In the genomic region with DNA sequence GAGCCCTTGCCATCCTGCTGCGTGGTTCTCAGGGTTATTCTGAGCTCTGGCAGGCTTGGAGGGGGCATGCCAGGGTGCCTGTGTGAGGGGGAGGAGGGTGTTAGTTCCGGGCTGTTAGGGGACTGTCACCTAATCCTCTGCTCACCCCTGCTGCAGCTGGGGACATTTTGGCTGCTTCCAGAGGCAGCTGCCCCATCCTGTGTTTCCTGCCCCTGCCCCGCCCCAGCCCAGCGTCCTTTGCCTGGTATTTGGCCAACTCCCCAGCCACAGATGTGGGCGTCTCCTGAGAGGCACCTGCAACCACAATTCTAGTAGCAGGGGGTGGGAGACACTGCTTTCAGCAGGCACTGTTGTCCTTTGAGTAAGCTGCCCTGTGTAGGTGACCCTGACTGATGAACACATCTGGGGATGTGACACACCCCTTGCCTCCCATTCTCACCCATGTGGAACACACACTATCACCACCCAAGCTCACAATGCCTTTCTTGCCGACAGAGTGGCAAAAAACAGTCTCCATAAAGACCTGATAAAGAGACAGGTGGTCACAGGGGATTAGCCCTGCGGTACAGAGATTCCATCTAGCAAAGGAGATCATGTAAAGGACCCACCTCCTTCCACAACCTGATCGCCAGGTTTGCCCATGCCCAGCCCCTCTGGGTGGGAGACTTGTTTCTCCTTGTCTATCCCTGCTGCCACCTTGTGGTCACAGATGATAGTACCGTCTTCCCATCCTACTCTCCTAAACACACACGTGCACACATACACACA, we compare ENCODE assay signal across 8 cellular contexts. TPM values are rescaled to one million over a fixed set of nuclear protein-coding genes. Genes with fewer than 3 reads are reported as not detected.
A peak's percentile ranks its signal among the peaks of the same experiment; 100 is the strongest.
DNase-seq lines count a peak whose midpoint lies in the region; ATAC-seq and TF ChIP-seq lines count a peak whose summit lies in the region.

CHRNE (minus strand) TSS at position 48 of the 768 bp plus-strand sequence; CDS start at position 13, 35 bp downstream.

- DNase-seq in C1 segment of cervical spinal cord (lab: John Stamatoyannopoulos, UW) (peak in 10 of 14 donors; percentile 22 to 47 (median 36)), HEK293T (ENCODE audit: extremely low spot score) (peak; percentile 72), NCI-H82 treated with DMSO at 0.1 percent for 48 hours (lab: John Stamatoyannopoulos, UW; ENCODE audit: unreplicated experiment) (peak; percentile 78), mesendoderm (peak; percentile 92)
- peak; percentile 87 for DNase-seq in activated CD8-positive, alpha-beta T cell treated with anti-CD3 and anti-CD28 coated beads, Interleukin-2, amount 10 ng/mL, durations not matched to agents 7 days and 5 days
- peak; percentile 73 for DNase-seq in effector CD4-positive, alpha-beta T cell
- DNase-seq in stimulated activated CD8-positive, alpha-beta memory T cell treated with anti-CD3 and anti-CD28 coated beads, Interleukin-2, amount 100 ng/mL, for 48 hours (ENCODE audit: low read depth in 2 of 2): peak; percentile 49 to 72

- peak within 1 kb of the TSS; percentile 46 for H3K27ac Mint-ChIP-seq in activated CD8-positive, alpha-beta T cell treated with anti-CD3 and anti-CD28 coated beads, Interleukin-2, amount 10 ng/mL, durations not matched to agents 7 days and 5 days

- H3K4me2 ChIP-seq in mesendoderm (ENCODE audit: low read length): no peak within 1 kb of the TSS

- H3K27ac ChIP-seq in mesendoderm (ENCODE audit: low read depth, low read length): no peak within 1 kb of the TSS

- no peak within 1 kb of the TSS for H4K5ac ChIP-seq in mesendoderm (ENCODE audit: low read length)

- H2BK5ac ChIP-seq in mesendoderm (ENCODE audit: low read length): no peak within 1 kb of the TSS

- no peaks in the 10 kb centered on the region for H3K27me3 ChIP-seq in mesendoderm (ENCODE audit: insufficient read depth, low read length, poor library complexity)

- no peak within 1 kb of the TSS for H3K18ac ChIP-seq in mesendoderm (ENCODE audit: low read length)

- no peak within 1 kb of the TSS for H2BK120ac ChIP-seq in mesendoderm (ENCODE audit: low read depth, low read length)

- H3K56ac ChIP-seq in mesendoderm (ENCODE audit: low read length): no peak within 1 kb of the TSS

- no peak within 1 kb of the TSS for H3K4me3 ChIP-seq in mesendoderm (ENCODE audit: low read length)

- CTCF ChIA-PET in HEK293T (lab: Yijun Ruan, JAX): interaction anchor here (0.6 to 1.4 kb wide), 7 partner anchors 12 to 193 kb away, joined by 3 to 4 read pairs (median 3); partner anchors contain the start of genes RNF167 and SLC25A11
- CTCF ChIA-PET in activated CD8-positive, alpha-beta T cell treated with anti-CD3 and anti-CD28 coated beads, Interleukin-2, amount 10 ng/mL, durations not matched to agents 7 days and 5 days (lab: Charles Lee): interaction anchor here (0.6 to 2.1 kb wide), 28 partner anchors 9 to 340 kb away, joined by 3 to 14 read pairs (median 4); partner anchors contain the start of genes ARRB2, PSMB6, RNF167 and SLC25A11

- peak; percentile 45 for ATAC-seq in activated CD8-positive, alpha-beta T cell treated with anti-CD3 and anti-CD28 coated beads, Interleukin-2, amount 10 ng/mL, durations not matched to agents 7 days and 5 days
- ATAC-seq in HG03571 (IDR thresholded peaks at IDR 0.05; ENCODE audit: unreplicated experiment): no peak

- H3K36me3 Mint-ChIP-seq in activated CD8-positive, alpha-beta T cell treated with anti-CD3 and anti-CD28 coated beads, Interleukin-2, amount 10 ng/mL, durations not matched to agents 7 days and 5 days (ENCODE audit: low read depth): no peaks in the 10 kb centered on the region

- POLR2A ChIA-PET in HEK293T (lab: Yijun Ruan, JAX): interaction anchor here (1.1 kb wide), 1 partner anchor 113 kb away, joined by 5 read pairs; no protein-coding TSS in a partner anchor
- POLR2A ChIA-PET in activated CD8-positive, alpha-beta T cell treated with anti-CD3 and anti-CD28 coated beads, Interleukin-2, amount 10 ng/mL, durations not matched to agents 7 days and 5 days (lab: Charles Lee): interaction anchor here (1.4 kb wide), 1 partner anchor 45 kb away, joined by 6 read pairs; the partner anchor contains the start of gene PFN1

- H3K79me2 ChIP-seq in mesendoderm (ENCODE audit: control insufficient read depth, insufficient read depth, low read length): no peaks in the 10 kb centered on the region

- H3K9me3 Mint-ChIP-seq in activated CD8-positive, alpha-beta T cell treated with anti-CD3 and anti-CD28 coated beads, Interleukin-2, amount 10 ng/mL, durations not matched to agents 7 days and 5 days (ENCODE audit: insufficient read depth): no peaks in the 10 kb centered on the region

- H3K4me3 Mint-ChIP-seq in activated CD8-positive, alpha-beta T cell treated with anti-CD3 and anti-CD28 coated beads, Interleukin-2, amount 10 ng/mL, durations not matched to agents 7 days and 5 days: peak within 1 kb of the TSS; percentile 12

- peaks cover 13% of the 10 kb centered on the region for H3K27me3 Mint-ChIP-seq in activated CD8-positive, alpha-beta T cell treated with anti-CD3 and anti-CD28 coated beads, Interleukin-2, amount 10 ng/mL, durations not matched to agents 7 days and 5 days (ENCODE audit: low read depth)

- no peak within 1 kb of the TSS for H3K4ac ChIP-seq in mesendoderm (ENCODE audit: low read depth, low read length)

- H3K9ac ChIP-seq in mesendoderm (ENCODE audit: low read length): no peak within 1 kb of the TSS

- no peaks in the 10 kb centered on the region for H3K36me3 ChIP-seq in mesendoderm (ENCODE audit: control insufficient read depth, insufficient read depth, low read length)

- WGBS in mesendoderm (ENCODE audit: extremely low coverage, insufficient coverage, low lambda C conversion rate): no CpG with 5 or more reads among the region's 10 CpGs

- H3K23ac ChIP-seq in mesendoderm (ENCODE audit: low read length): no peak within 1 kb of the TSS

- H3K79me1 ChIP-seq in mesendoderm (ENCODE audit: low read length): no peaks in the 10 kb centered on the region

- H3K4me1 ChIP-seq in mesendoderm (ENCODE audit: control insufficient read depth, low read depth, low read length): peaks cover under 1% of the 10 kb centered on the region

- peaks cover 38% of the 10 kb centered on the region for H3K4me1 Mint-ChIP-seq in activated CD8-positive, alpha-beta T cell treated with anti-CD3 and anti-CD28 coated beads, Interleukin-2, amount 10 ng/mL, durations not matched to agents 7 days and 5 days (ENCODE audit: low read depth)

- no peak within 1 kb of the TSS for H4K8ac ChIP-seq in mesendoderm (ENCODE audit: low read depth, low read length)

- no peak within 1 kb of the TSS for H2BK15ac ChIP-seq in mesendoderm (replicated peaks; ENCODE audit: low read depth)

- H2AK5ac ChIP-seq in mesendoderm (ENCODE audit: low read length): peak within 1 kb of the TSS; percentile 30

TF ChIP-seq in HEK293T, 16 proteins besides CTCF, POLR2A, EP300 and RAD21:
- no peak for TF ChIP-seq SP1 (IDR thresholded peaks at IDR 0.05)
- no peak for TF ChIP-seq ZNF384 (IDR thresholded peaks at IDR 0.05)
- TF ChIP-seq L3MBTL2 (conservative IDR thresholded peaks at IDR 0.05): no peak
- TF ChIP-seq HDGF (IDR thresholded peaks at IDR 0.05; ENCODE audit: borderline replicate concordance): no peak

RNA-seq across cellular contexts. Expression of gene CHRNE, which starts in this region (rescaled TPM):
- under 1 TPM; 0.26 to 0.45 TPM for total RNA-seq in activated CD8-positive, alpha-beta T cell treated with anti-CD3 and anti-CD28 coated beads, Interleukin-2, amount 10 ng/mL, durations not matched to agents 7 days and 5 days
- polyA plus RNA-seq in mesendoderm (2013, experiment 1 of 2): 0.24 TPM
- polyA plus RNA-seq in mesendoderm (2013, experiment 2 of 2): 0.24 TPM

Comparison
In these comparisons a context has a peak if more than half of its experiments do, and no peak if none do; other contexts are left out.
1. Peak in DNase-seq and ATAC-seq in activated CD8-positive, alpha-beta T cell treated with anti-CD3 and anti-CD28 coated beads, Interleukin-2, amount 10 ng/mL, durations not matched to agents 7 days and 5 days; RNA of the gene not detected or under 1 TPM.
2. DNase-seq: peak in every context shown above with its lines; median percentile 92 in mesendoderm; 87 in activated CD8-positive, alpha-beta T cell treated with anti-CD3 and anti-CD28 coated beads, Interleukin-2, amount 10 ng/mL, durations not matched to agents 7 days and 5 days; 78 in NCI-H82 treated with DMSO at 0.1 percent for 48 hours; 73 in effector CD4-positive, alpha-beta T cell; 72 in HEK293T; 60 in stimulated activated CD8-positive, alpha-beta memory T cell treated with anti-CD3 and anti-CD28 coated beads, Interleukin-2, amount 100 ng/mL, for 48 hours; 36 in C1 segment of cervical spinal cord.